Comparison of ENCODE assay signal across 1 cellular context in the genomic region with DNA sequence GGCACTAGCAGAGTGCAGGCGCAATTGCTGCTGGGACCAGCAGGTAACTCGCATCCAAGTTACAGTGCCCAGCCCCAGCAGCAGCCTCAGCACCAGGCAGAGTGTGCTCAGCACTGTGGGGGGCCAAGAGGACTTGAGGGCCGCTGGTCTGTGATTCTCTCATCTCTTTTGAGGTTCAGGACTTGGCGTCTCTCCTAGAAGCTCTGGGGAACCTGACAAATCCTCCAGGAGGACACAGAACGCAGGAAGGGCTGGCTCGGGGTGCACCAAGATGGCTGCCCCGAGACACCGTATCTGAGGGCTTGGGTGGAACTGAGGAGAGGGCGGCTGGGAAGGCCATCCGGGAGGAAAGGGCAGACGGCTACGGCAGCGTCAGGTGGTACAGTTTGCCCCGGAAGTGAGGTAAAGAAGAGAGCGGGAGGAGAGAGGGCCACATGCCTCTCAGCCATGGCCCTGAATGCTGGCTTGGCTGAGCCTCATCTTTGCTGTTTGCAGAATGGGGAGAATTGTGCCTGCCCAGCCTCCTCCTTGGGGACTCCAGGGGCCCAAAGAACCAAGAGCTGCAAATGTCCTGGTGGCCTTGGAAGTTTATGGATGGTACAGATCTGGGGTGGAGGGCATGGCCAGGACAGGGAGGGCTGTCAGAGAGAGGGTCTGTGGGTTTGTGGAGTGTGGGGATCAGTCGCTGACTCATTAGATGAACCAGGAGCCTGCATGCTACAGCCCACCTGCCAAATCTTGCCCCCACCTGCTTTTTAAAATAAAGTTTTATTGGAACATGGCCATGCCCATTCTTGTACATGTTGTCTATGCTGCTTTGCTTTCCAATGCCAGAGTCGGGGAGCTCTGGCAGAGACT.
TF ChIP-seq lines count a peak whose summit lies in the region.

No MANE protein-coding gene starts in this region.

TF ChIP-seq in K562, 482 proteins besides CTCF, POLR2A, EP300 and RAD21:
- TF ChIP-seq, protein P1, sequence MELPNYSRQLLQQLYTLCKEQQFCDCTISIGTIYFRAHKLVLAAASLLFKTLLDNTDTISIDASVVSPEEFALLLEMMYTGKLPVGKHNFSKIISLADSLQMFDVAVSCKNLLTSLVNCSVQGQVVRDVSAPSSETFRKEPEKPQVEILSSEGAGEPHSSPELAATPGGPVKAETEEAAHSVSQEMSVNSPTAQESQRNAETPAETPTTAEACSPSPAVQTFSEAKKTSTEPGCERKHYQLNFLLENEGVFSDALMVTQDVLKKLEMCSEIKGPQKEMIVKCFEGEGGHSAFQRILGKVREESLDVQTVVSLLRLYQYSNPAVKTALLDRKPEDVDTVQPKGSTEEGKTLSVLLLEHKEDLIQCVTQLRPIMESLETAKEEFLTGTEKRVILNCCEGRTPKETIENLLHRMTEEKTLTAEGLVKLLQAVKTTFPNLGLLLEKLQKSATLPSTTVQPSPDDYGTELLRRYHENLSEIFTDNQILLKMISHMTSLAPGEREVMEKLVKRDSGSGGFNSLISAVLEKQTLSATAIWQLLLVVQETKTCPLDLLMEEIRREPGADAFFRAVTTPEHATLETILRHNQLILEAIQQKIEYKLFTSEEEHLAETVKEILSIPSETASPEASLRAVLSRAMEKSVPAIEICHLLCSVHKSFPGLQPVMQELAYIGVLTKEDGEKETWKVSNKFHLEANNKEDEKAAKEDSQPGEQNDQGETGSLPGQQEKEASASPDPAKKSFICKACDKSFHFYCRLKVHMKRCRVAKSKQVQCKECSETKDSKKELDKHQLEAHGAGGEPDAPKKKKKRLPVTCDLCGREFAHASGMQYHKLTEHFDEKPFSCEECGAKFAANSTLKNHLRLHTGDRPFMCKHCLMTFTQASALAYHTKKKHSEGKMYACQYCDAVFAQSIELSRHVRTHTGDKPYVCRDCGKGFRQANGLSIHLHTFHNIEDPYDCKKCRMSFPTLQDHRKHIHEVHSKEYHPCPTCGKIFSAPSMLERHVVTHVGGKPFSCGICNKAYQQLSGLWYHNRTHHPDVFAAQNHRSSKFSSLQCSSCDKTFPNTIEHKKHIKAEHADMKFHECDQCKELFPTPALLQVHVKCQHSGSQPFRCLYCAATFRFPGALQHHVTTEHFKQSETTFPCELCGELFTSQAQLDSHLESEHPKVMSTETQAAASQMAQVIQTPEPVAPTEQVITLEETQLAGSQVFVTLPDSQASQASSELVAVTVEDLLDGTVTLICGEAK (IDR thresholded peaks at IDR 0.05) = peak; percentile 62; the same call in 1 of the 2 replicates
- TF ChIP-seq, protein P1 (CRISPR knock-in tag; IDR thresholded peaks at IDR 0.05) = no peak
- no peak for TF ChIP-seq ZNF766 (CRISPR knock-in tag; conservative IDR thresholded peaks at IDR 0.05)
- TF ChIP-seq ZNF384 (IDR thresholded peaks at IDR 0.05; ENCODE audit: low read depth, low read length) = no peak
- TF ChIP-seq ZKSCAN3 (CRISPR knock-in tag; IDR thresholded peaks at IDR 0.05) = no peak
- no peak for TF ChIP-seq KHSRP (IDR thresholded peaks at IDR 0.05)
